In genomic region chr13:99071211-99071610, GRCh38 we compare ENCODE assay signal across 27 cellular contexts.
"Had no signal": no experiment of that assay in that cellular context is flagged by ENCODE, and none has a peak within 500 bp of the region (broad histone marks: within the 10 kb centered on the region; RNA-seq: fewer than 3 reads in every experiment).

No MANE protein-coding gene starts in this region.

- H3K9me3 Mint-ChIP-seq: neural progenitor cell had no signal

- H3K9ac ChIP-seq: neural progenitor cell, parathyroid adenoma had no signal

- H3K9me3 ChIP-seq: mucosa of descending colon, thyroid gland, upper lobe of right lung had no signal

- H3K4me2 ChIP-seq: hepatocyte, neural progenitor cell had no signal

- H3K4me3 ChIP-seq: coronary artery, esophagus squamous epithelium, heart left ventricle, hepatocyte, left lung, mucosa of descending colon, neural progenitor cell, right atrium auricular region, spleen, thyroid gland, upper lobe of right lung, uterus had no signal

- H3K27me3 Mint-ChIP-seq: progenitor cell of endocrine pancreas; stimulated activated memory B cell treated with anti-CD40 and anti-IgM and Interleukin-4, amounts not matched to agents 10 μg/mL and 1 μg/mL and 100 μg/mL, for 72 hours had no signal

- H3K36me3 Mint-ChIP-seq: neural progenitor cell had no signal

- H3K27ac Mint-ChIP-seq: mesothelial cell of epicardium; nephron; neural progenitor cell; progenitor cell of endocrine pancreas; stimulated activated memory B cell treated with anti-CD40 and anti-IgM and Interleukin-4, amounts not matched to agents 10 μg/mL and 1 μg/mL and 100 μg/mL, for 72 hours had no signal

- H3K4me1 ChIP-seq: neural progenitor cell, parathyroid adenoma, right atrium auricular region, uterus had no signal

- DNase-seq: dermis blood vessel endothelial cell; effector memory CD4-positive, alpha-beta T cell; esophagus squamous epithelium; heart left ventricle; left cardiac atrium; left lung; mesenchymal stem cell; mucosa of descending colon; naive thymus-derived CD4-positive, alpha-beta T cell; spleen; stimulated activated CD4-positive, alpha-beta T cell treated with anti-CD3 and anti-CD28 coated beads, Interleukin-4, amount 100 ng/mL, for 4 hours; stimulated activated naive CD8-positive, alpha-beta T cell treated with anti-CD3 and anti-CD28 coated beads, Interleukin-15, Interleukin-2, amounts not matched to agents 100 U/mL and 50 U/mL, for 24 hours; thyroid gland; upper lobe of right lung; uterus had no signal

- H2AFZ ChIP-seq: hepatocyte, neural progenitor cell, parathyroid adenoma had no signal

- H3K4me1 Mint-ChIP-seq: mesothelial cell of epicardium, neural progenitor cell had no signal

- H3K79me2 ChIP-seq: hepatocyte, parathyroid adenoma had no signal

- FAIRE-seq: endothelial cell of umbilical vein, frontal cortex had no signal

- H3K27me3 ChIP-seq: esophagus squamous epithelium, hepatocyte, neural progenitor cell, right atrium auricular region, spleen, thyroid gland, upper lobe of right lung, uterus had no signal

- H3K4me3 Mint-ChIP-seq: mesothelial cell of epicardium; nephron; neural progenitor cell; stimulated activated memory B cell treated with anti-CD40 and anti-IgM and Interleukin-4, amounts not matched to agents 10 μg/mL and 1 μg/mL and 100 μg/mL, for 72 hours had no signal

- ATAC-seq: heart left ventricle; left cardiac atrium; left lung; naive thymus-derived CD4-positive, alpha-beta T cell; sciatic nerve; stimulated activated memory B cell treated with anti-CD40 and anti-IgM and Interleukin-4, amounts not matched to agents 10 μg/mL and 1 μg/mL and 100 μg/mL, for 72 hours; stimulated activated naive CD8-positive, alpha-beta T cell treated with anti-CD3 and anti-CD28 coated beads, Interleukin-15, Interleukin-2, amounts not matched to agents 100 U/mL and 50 U/mL, for 24 hours; upper lobe of right lung had no signal

- H3K36me3 ChIP-seq: heart left ventricle, left lung, neural progenitor cell, right atrium auricular region, spleen, thyroid gland, upper lobe of right lung, uterus had no signal

- H3K27ac ChIP-seq: coronary artery, esophagus squamous epithelium, hepatocyte, left lung, neural progenitor cell, parathyroid adenoma, right atrium auricular region, spleen, thyroid gland, upper lobe of right lung, uterus had no signal
